Comparison of ENCODE assay signal across 10 cellular contexts in genomic region chr6:36692220-36692619, GRCh38. TPM values are rescaled to one million over a fixed set of nuclear protein-coding genes. Genes with fewer than 3 reads are reported as not detected.
DNase-seq lines count a peak whose midpoint lies in the region; ATAC-seq and TF ChIP-seq lines count a peak whose summit lies in the region.
"Had no signal": no experiment of that assay in that cellular context is flagged by ENCODE, and none has a peak within 500 bp of the region (broad histone marks: within the 10 kb centered on the region; RNA-seq: fewer than 3 reads in every experiment).

No MANE protein-coding gene starts in this region.

- H3K4me1 ChIP-seq in PC-9 (replicated peaks; ENCODE audit: insufficient read depth) (peaks cover 27% of the 10 kb centered on the region), left ventricle myocardium inferior (peaks cover 22% of the 10 kb centered on the region), testis (peaks cover 10% of the 10 kb centered on the region)

- 83 to 87% methylated on average over 3 of the region's 3 CpGs for WGBS in testis, 2 donors

- TF ChIP-seq CTCF in GM10248 (IDR thresholded peaks at IDR 0.05; ENCODE audit: control extremely low read depth, extremely low read depth, low read depth, missing control alignments) = no peak
- no peak for TF ChIP-seq CTCF in PC-9 (conservative IDR thresholded peaks at IDR 0.05)
- no peak for TF ChIP-seq CTCF in left ventricle myocardium inferior (IDR thresholded peaks at IDR 0.05; ENCODE audit: borderline replicate concordance)
- TF ChIP-seq CTCF in testis (IDR thresholded peaks at IDR 0.05) = no peak

- no TSS peak for BruUV-seq in PC-9 (replicated peaks; lab: Mats Ljungman, UMichigan)

- DNase-seq in GM10248 (ENCODE audit: extremely low spot score) (peak; percentile 79), PC-9 (no peak), left ventricle myocardium inferior (no peak), testis (no peak)
- DNase-seq in effector CD8-positive, alpha-beta T cell (lab: John Stamatoyannopoulos, UW) = no peak
- no peak for DNase-seq in stimulated activated CD4-positive, alpha-beta T cell treated with anti-CD3 and anti-CD28 coated beads, Interleukin-2, amount 100 ng/mL, for 48 hours

- no peaks in the 10 kb centered on the region for H3K9me2 ChIP-seq in PC-9 (ENCODE audit: insufficient read depth)

- H3K4me2 ChIP-seq in PC-9 = peak overlapping the region; percentile 32; the same call in 1 of the 2 replicates
- H3K4me2 ChIP-seq: KMS-11 had no signal

- H3K79me2 ChIP-seq in PC-9 (ENCODE audit: low read depth) = no peaks in the 10 kb centered on the region

- CTCF ChIA-PET in GM10248 (lab: Yijun Ruan, JAX) (interaction anchor here (0.9 to 4.3 kb wide), 7 partner anchors 10 to 77 kb away, joined by 4 to 14 read pairs (median 5); no protein-coding TSS in a partner anchor), PC-9 (lab: Charles Lee) (no interaction called here)

- no peak overlapping the region for H3K27ac ChIP-seq in PC-9
- peak overlapping the region; percentile 55 for H3K27ac ChIP-seq in left ventricle myocardium inferior (replicated peaks)
- no peak overlapping the region for H3K27ac ChIP-seq in testis
- H3K27ac ChIP-seq: KMS-11 had no signal

- no peak overlapping the region for H2AFZ ChIP-seq in PC-9

- TF ChIP-seq POLR2A in testis (IDR thresholded peaks at IDR 0.05) = no peak

- ATAC-seq in GM21576 (IDR thresholded peaks at IDR 0.05; ENCODE audit: unreplicated experiment) (peak; percentile 61), HG03520 (IDR thresholded peaks at IDR 0.05; ENCODE audit: unreplicated experiment) (no peak)

- H3K9me3 ChIP-seq in PC-9 (ENCODE audit: insufficient read depth, low read depth) (no peaks in the 10 kb centered on the region), left ventricle myocardium inferior (replicated peaks) (no peaks in the 10 kb centered on the region), testis (no peaks in the 10 kb centered on the region)

- no peaks in the 10 kb centered on the region for H4K20me1 ChIP-seq in PC-9 (ENCODE audit: insufficient read depth)

- H3K4me3 ChIP-seq in PC-9 (no peak overlapping the region), left ventricle myocardium inferior (no peak overlapping the region), testis (no peak overlapping the region)

- H3K36me3 ChIP-seq in PC-9 (ENCODE audit: low read depth) (no peaks in the 10 kb centered on the region), left ventricle myocardium inferior (peaks cover 8% of the 10 kb centered on the region), testis (ENCODE audit: low read depth, missing control alignments) (no peaks in the 10 kb centered on the region)

- H3K27me3 ChIP-seq in PC-9 (ENCODE audit: insufficient read depth, low read depth) (no peaks in the 10 kb centered on the region), left ventricle myocardium inferior (ENCODE audit: low read depth) (no peaks in the 10 kb centered on the region), testis (no peaks in the 10 kb centered on the region)

- peaks cover 18% of the 10 kb centered on the region; the same call in 1 of the 2 replicates for H3F3A ChIP-seq in PC-9 (ENCODE audit: insufficient read depth, low read depth)

- POLR2A ChIA-PET in GM10248 (lab: Yijun Ruan, JAX) = interaction anchor here (1.0 to 1.3 kb wide), 2 partner anchors 10 to 14 kb away, joined by 3 to 5 read pairs; partner anchors contain the start of gene CDKN1A
- POLR2A ChIA-PET in PC-9 (lab: Charles Lee; ENCODE audit: unreplicated experiment) = no interaction called here

- intact Hi-C loops in PC-9 (cut with micrococcal nuclease; ENCODE audit: unreplicated experiment) (no loop called here), left ventricle myocardium inferior (cut with micrococcal nuclease) (no loop called here), testis (cut with DNase I; ENCODE audit: low total_unique reads) (no loop called here)

RNA-seq across cellular contexts. Expression of gene RAB44, which starts 5.4 kb away (rescaled TPM):
- total RNA-seq in PC-9 (2021) (not detected in 2 replicates), left ventricle myocardium inferior (0.05 TPM), testis (under 1 TPM; 0.24 to 0.56 TPM)
- polyA plus RNA-seq in testis (ENCODE audit: insufficient read depth, low read depth, low replicate concordance) = 0.09 TPM
- total RNA-seq: renal cortical epithelial cell had no signal

RNA-seq across cellular contexts. Expression of gene CDKN1A, which starts 13.7 kb away (rescaled TPM):
- 14.3 and 14.8 TPM in 2 replicates for total RNA-seq in PC-9 (2021)
- 67.2 TPM for total RNA-seq in left ventricle myocardium inferior
- total RNA-seq in testis = 100 to 1,000 TPM; 154 TPM
- 64.2 TPM for polyA plus RNA-seq in testis (ENCODE audit: insufficient read depth, low read depth, low replicate concordance)
